10 cellular contexts compared by ENCODE assay signal in the genomic region with DNA sequence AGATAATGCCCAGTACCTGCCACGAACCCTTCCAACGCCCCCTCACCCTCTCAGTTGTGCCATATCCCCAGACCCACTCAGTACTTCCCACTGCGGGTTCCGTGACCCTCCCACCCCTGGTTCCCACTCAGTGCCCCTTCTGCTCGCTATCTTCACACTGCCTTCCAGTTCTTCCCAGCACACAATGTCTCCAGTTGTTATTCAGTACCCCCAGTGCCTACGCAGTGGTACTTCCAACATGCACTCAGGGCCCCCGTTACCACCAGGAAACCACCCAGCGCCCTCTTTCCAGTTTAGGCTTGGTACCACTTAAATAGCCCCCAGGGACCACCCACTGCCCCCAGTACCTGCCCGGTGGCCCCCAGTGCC. TPM values are rescaled to one million over a fixed set of nuclear protein-coding genes. Genes with fewer than 3 reads are reported as not detected.
DNase-seq lines count a peak whose midpoint lies in the region; ATAC-seq and TF ChIP-seq lines count a peak whose summit lies in the region.
"Had no signal": no experiment of that assay in that cellular context is flagged by ENCODE, and none has a peak within 500 bp of the region (broad histone marks: within the 10 kb centered on the region; RNA-seq: fewer than 3 reads in every experiment).

No MANE protein-coding gene starts in this region.

- H3K4me1 ChIP-seq in BE2C (peaks cover 15% of the 10 kb centered on the region), ES-I3 (ENCODE audit: insufficient read depth, low read length) (peaks cover 28% of the 10 kb centered on the region)

- no peaks in the 10 kb centered on the region for H3K36me3 ChIP-seq in BE2C
- no peaks in the 10 kb centered on the region for H3K36me3 ChIP-seq in ES-I3 (ENCODE audit: insufficient read depth, low read length)
- H3K36me3 ChIP-seq: adrenal gland had no signal

- peaks cover 50% of the 10 kb centered on the region for H3K27me3 Mint-ChIP-seq in activated T-helper 1 cell treated with anti-CD3 and anti-CD28 coated beads, Interleukin-12 subunit alpha, Interleukin-12 subunit beta, Interleukin-2, Interleukin-4 antibody, amounts not matched to agents 30 ng/mL and 10 ng/mL and 1 ng/mL, durations not matched to agents 14 hours and 24 hours and 36 hours (ENCODE audit: insufficient read depth)
- peaks cover 6 to 12% (median 9%) of the 10 kb centered on the region in 3 donors for H3K27me3 Mint-ChIP-seq in naive B cell

- no peaks in the 10 kb centered on the region for H3K36me3 Mint-ChIP-seq in activated T-helper 1 cell treated with anti-CD3 and anti-CD28 coated beads, Interleukin-12 subunit alpha, Interleukin-12 subunit beta, Interleukin-2, Interleukin-4 antibody, amounts not matched to agents 30 ng/mL and 10 ng/mL and 1 ng/mL, durations not matched to agents 14 hours and 24 hours and 36 hours (ENCODE audit: low read depth)
- no peaks in the 10 kb centered on the region for H3K36me3 Mint-ChIP-seq in naive B cell

- H3K9me3 Mint-ChIP-seq in activated T-helper 1 cell treated with anti-CD3 and anti-CD28 coated beads, Interleukin-12 subunit alpha, Interleukin-12 subunit beta, Interleukin-2, Interleukin-4 antibody, amounts not matched to agents 30 ng/mL and 10 ng/mL and 1 ng/mL, durations not matched to agents 14 hours and 24 hours and 36 hours, result no peaks in the 10 kb centered on the region
- H3K9me3 Mint-ChIP-seq in naive B cell, result no peaks in the 10 kb centered on the region

- H3K4me3 ChIP-seq in BE2C (ENCODE audit: low read depth, low read length), result peak overlapping the region; percentile 68

- ATAC-seq in naive B cell (ENCODE audit: low read depth in 2 of 2) (no peak), HG03159 (IDR thresholded peaks at IDR 0.05; ENCODE audit: unreplicated experiment) (no peak)

- H3K9ac ChIP-seq in ES-I3 (ENCODE audit: low read depth, low read length), result peak overlapping the region; percentile 51; the same call in 1 of the 2 replicates

- H3K9me3 ChIP-seq in BE2C, result no peaks in the 10 kb centered on the region
- H3K9me3 ChIP-seq in ES-I3 (ENCODE audit: control insufficient read depth, insufficient read depth, low read length), result no peaks in the 10 kb centered on the region
- H3K9me3 ChIP-seq: adrenal gland had no signal

- H3K27ac Mint-ChIP-seq in activated T-helper 1 cell treated with anti-CD3 and anti-CD28 coated beads, Interleukin-12 subunit alpha, Interleukin-12 subunit beta, Interleukin-2, Interleukin-4 antibody, amounts not matched to agents 30 ng/mL and 10 ng/mL and 1 ng/mL, durations not matched to agents 14 hours and 24 hours and 36 hours, result peak overlapping the region; percentile 47
- H3K27ac Mint-ChIP-seq in naive B cell, result peak overlapping the region; percentile 93 to 98 (median 96)

- peaks cover 14% of the 10 kb centered on the region for H3K4me1 Mint-ChIP-seq in activated T-helper 1 cell treated with anti-CD3 and anti-CD28 coated beads, Interleukin-12 subunit alpha, Interleukin-12 subunit beta, Interleukin-2, Interleukin-4 antibody, amounts not matched to agents 30 ng/mL and 10 ng/mL and 1 ng/mL, durations not matched to agents 14 hours and 24 hours and 36 hours (ENCODE audit: low read depth)
- H3K4me1 Mint-ChIP-seq in naive B cell, result peaks cover 33 to 46% (median 39%) of the 10 kb centered on the region in 3 donors

- H3K27me3 ChIP-seq in BE2C, result no peaks in the 10 kb centered on the region

- DNase-seq in BE2C (no peak), naive B cell (no peak), mucosa of gallbladder (ENCODE audit: low spot score) (no peak), hepatic stellate cell (ENCODE audit: low spot score) (no peak)
- no peak for DNase-seq in activated T-helper 1 cell treated with anti-CD3 and anti-CD28 coated beads, Interleukin-12 subunit alpha, Interleukin-12 subunit beta, Interleukin-2, Interleukin-4 antibody, amounts not matched to agents 30 ng/mL and 10 ng/mL and 1 ng/mL, durations not matched to agents 14 hours and 24 hours and 36 hours (ENCODE audit: low spot score)
- no peak for DNase-seq in effector CD4-positive, alpha-beta T cell
- DNase-seq: DMS153 had no signal

- peak overlapping the region; percentile 75 for H3K4me3 Mint-ChIP-seq in activated T-helper 1 cell treated with anti-CD3 and anti-CD28 coated beads, Interleukin-12 subunit alpha, Interleukin-12 subunit beta, Interleukin-2, Interleukin-4 antibody, amounts not matched to agents 30 ng/mL and 10 ng/mL and 1 ng/mL, durations not matched to agents 14 hours and 24 hours and 36 hours
- H3K4me3 Mint-ChIP-seq in naive B cell, result peak overlapping the region; percentile 66 to 91 (median 78)

- intact Hi-C loops in activated T-helper 1 cell treated with anti-CD3 and anti-CD28 coated beads, Interleukin-12 subunit alpha, Interleukin-12 subunit beta, Interleukin-2, Interleukin-4 antibody, amounts not matched to agents 30 ng/mL and 10 ng/mL and 1 ng/mL, durations not matched to agents 14 hours and 24 hours and 36 hours (cut with micrococcal nuclease), result loop anchor here (1.0 to 5.0 kb wide), 6 partner anchors 10 to 343 kb away; no protein-coding TSS in a partner anchor

- TF ChIP-seq CTCF in BE2C (IDR thresholded peaks at IDR 0.05; ENCODE audit: low read depth, low read length), result no peak

RNA-seq across cellular contexts. Expression of gene PSD2, which starts 30.6 kb away (rescaled TPM):
- 1.0 TPM for polyA plus RNA-seq in BE2C (2012; ENCODE audit: insufficient read depth, insufficient read length, low read depth)
- not detected in 2 replicates for total RNA-seq in activated T-helper 1 cell treated with anti-CD3 and anti-CD28 coated beads, Interleukin-12 subunit alpha, Interleukin-12 subunit beta, Interleukin-2, Interleukin-4 antibody, amounts not matched to agents 30 ng/mL and 10 ng/mL and 1 ng/mL, durations not matched to agents 14 hours and 24 hours and 36 hours
- not detected for polyA plus RNA-seq in naive B cell (ENCODE audit: low read depth in 6 of 6)
- total RNA-seq in mucosa of gallbladder, result 0.23 TPM
